Comparison of ENCODE assay signal across 31 cellular contexts in the genomic region with DNA sequence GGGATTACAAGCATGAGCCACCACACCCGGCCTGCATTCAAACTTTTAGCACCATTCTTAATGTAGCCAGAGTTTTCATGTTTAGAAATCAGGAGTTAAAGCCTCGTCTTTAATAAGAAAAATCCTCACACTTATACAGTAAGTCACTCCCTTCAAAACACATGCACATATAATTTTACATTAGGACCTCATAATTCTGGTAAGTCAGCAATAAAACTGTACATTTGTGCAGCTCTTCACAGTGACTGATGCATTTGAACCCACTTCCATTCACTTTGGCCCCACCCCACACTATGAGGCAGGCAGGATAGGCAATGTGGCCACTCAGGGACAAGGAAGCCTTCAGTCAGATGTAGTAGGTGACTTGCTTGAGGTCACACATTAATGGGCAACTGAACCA.
"Had no signal": no experiment of that assay in that cellular context is flagged by ENCODE, and none has a peak within 500 bp of the region (broad histone marks: within the 10 kb centered on the region; RNA-seq: fewer than 3 reads in every experiment).

No MANE protein-coding gene starts in this region.

- H3K9me3 Mint-ChIP-seq: activated CD8-positive, alpha-beta T cell treated with anti-CD3 and anti-CD28 coated beads for 36 hours; activated T-cell treated with anti-CD3 and anti-CD28 coated beads, Interleukin-2, amount 50 U/mL, for 4 hours; activated T-helper 17 cell treated with anti-CD3 and anti-CD28 coated beads, Interleukin-2, amount 50 U/mL, for 72 hours; T-helper 2 cell treated with Interferon-gamma antibody and Interleukin-4, amounts not matched to agents 5 μg/mL and 100 μg/mL, for 36 hours had no signal

- ATAC-seq: activated CD4-positive, CD25-positive, alpha-beta regulatory T cell treated with anti-CD3 and anti-CD28 coated beads, Interleukin-2, amount 50 U/mL, for 24 hours; activated CD8-positive, alpha-beta T cell treated with anti-CD3 and anti-CD28 coated beads for 36 hours; activated T-cell treated with anti-CD3 and anti-CD28 coated beads, Interleukin-2, amount 50 U/mL, for 4 hours; activated T-helper 17 cell treated with anti-CD3 and anti-CD28 coated beads, Interleukin-2, amount 50 U/mL, for 72 hours; gastroesophageal sphincter; T-helper 17 cell had no signal

- FAIRE-seq: astrocyte, colon, endometrium, endothelial cell of umbilical vein had no signal

- H3K36me3 Mint-ChIP-seq: activated naive CD8-positive, alpha-beta T cell had no signal

- H3K27ac ChIP-seq: brain microvascular endothelial cell, epithelial cell of prostate, esophagus squamous epithelium, gastroesophageal sphincter had no signal

- H3K4me3 Mint-ChIP-seq: activated CD8-positive, alpha-beta T cell treated with anti-CD3 and anti-CD28 coated beads for 36 hours; activated naive CD8-positive, alpha-beta T cell; activated T-cell treated with anti-CD3 and anti-CD28 coated beads, Interleukin-2, amount 50 U/mL, for 4 hours; activated T-helper 17 cell treated with anti-CD3 and anti-CD28 coated beads, Interleukin-2, amount 50 U/mL, for 72 hours; T-helper 17 cell; T-helper 2 cell treated with Interferon-gamma antibody and Interleukin-4, amounts not matched to agents 5 μg/mL and 100 μg/mL, for 36 hours had no signal

- H3K27ac Mint-ChIP-seq: activated CD8-positive, alpha-beta T cell treated with anti-CD3 and anti-CD28 coated beads for 36 hours; activated naive CD8-positive, alpha-beta T cell; activated T-helper 17 cell treated with anti-CD3 and anti-CD28 coated beads, Interleukin-2, amount 50 U/mL, for 72 hours; T-helper 17 cell; T-helper 2 cell treated with Interferon-gamma antibody and Interleukin-4, amounts not matched to agents 5 μg/mL and 100 μg/mL, for 36 hours had no signal

- DNase-seq: activated CD4-positive, alpha-beta T cell treated with anti-CD3 and anti-CD28 coated beads for 48 hours; activated CD4-positive, alpha-beta T cell treated with anti-CD3 and anti-CD28 coated beads, Interleukin-2, amount 50 U/mL, for 1 hour; activated CD4-positive, alpha-beta T cell treated with anti-CD3 and anti-CD28 coated beads, Interleukin-2, amount 50 U/mL, for 48 hours; activated CD8-positive, alpha-beta memory T cell treated with anti-CD3 and anti-CD28 coated beads for 24 hours; activated CD8-positive, alpha-beta T cell treated with anti-CD3 and anti-CD28 coated beads for 36 hours; activated effector memory CD4-positive, alpha-beta T cell treated with Interleukin-2 at 50 U/mL for 16 hours; activated gamma-delta T cell treated with Interleukin-2 at 50 U/mL for 16 hours; activated naive CD4-positive, alpha-beta T cell treated with anti-CD3 and anti-CD28 coated beads, Interleukin-2, amount 50 U/mL, for 16 hours; activated naive CD4-positive, alpha-beta T cell treated with Interleukin-2 at 50 U/mL for 16 hours; activated T-cell treated with anti-CD3 and anti-CD28 coated beads, Interleukin-2, amount 50 U/mL, for 4 hours; amniotic stem cell; anterior cingulate cortex; brain microvascular endothelial cell; caudate nucleus; cortex of kidney; effector CD8-positive, alpha-beta T cell; esophagus squamous epithelium; foreskin melanocyte; head of caudate nucleus; T-helper 1 cell; T-helper 17 cell had no signal

- H3K4me1 Mint-ChIP-seq: activated T-helper 17 cell treated with anti-CD3 and anti-CD28 coated beads, Interleukin-2, amount 50 U/mL, for 72 hours had no signal

- H3K9me3 ChIP-seq: esophagus squamous epithelium, gastroesophageal sphincter had no signal

- H3K4me3 ChIP-seq: esophagus squamous epithelium, gastroesophageal sphincter had no signal

- H3K36me3 ChIP-seq: brain microvascular endothelial cell, esophagus squamous epithelium, gastroesophageal sphincter had no signal
